In the genomic region with DNA sequence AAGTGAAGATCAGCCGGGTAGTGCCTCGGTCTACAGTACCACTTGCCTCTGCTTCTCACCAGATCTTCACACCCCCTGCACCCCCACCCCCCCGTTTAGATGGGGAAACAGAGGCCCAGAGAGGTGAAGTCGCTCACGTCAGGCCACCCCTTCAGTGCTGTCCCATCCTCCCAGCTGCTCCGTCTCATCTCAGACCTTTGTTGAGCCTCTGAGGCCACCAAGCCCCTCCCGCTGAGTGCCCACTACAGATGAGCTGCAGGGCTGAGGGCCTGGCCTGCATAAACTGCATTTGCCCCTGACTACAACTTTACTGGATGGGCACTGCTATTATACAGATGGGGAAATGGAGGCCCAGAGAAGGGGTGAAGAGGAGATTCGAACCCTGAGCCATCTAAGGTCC, we compare ENCODE assay signal across 25 cellular contexts. TPM values are rescaled to one million over a fixed set of nuclear protein-coding genes. Genes with fewer than 3 reads are reported as not detected.
DNase-seq lines count a peak whose midpoint lies in the region; ATAC-seq and TF ChIP-seq lines count a peak whose summit lies in the region.
"Had no signal": no experiment of that assay in that cellular context is flagged by ENCODE, and none has a peak within 500 bp of the region (broad histone marks: within the 10 kb centered on the region; RNA-seq: fewer than 3 reads in every experiment).

No MANE protein-coding gene starts in this region.

- H3K9me3 ChIP-seq in RWPE2 (ENCODE audit: severe bottlenecking) = no peaks in the 10 kb centered on the region
- no peaks in the 10 kb centered on the region for H3K9me3 ChIP-seq in spleen
- H3K9me3 ChIP-seq: BE2C, BLaER1 had no signal

- H3K27ac ChIP-seq in RWPE2 (ENCODE audit: poor library complexity, severe bottlenecking) (no peak overlapping the region), spleen (no peak overlapping the region)
- H3K27ac ChIP-seq: BLaER1 had no signal

- TF ChIP-seq CTCF in RWPE2 (IDR thresholded peaks at IDR 0.05; ENCODE audit: poor library complexity, severe bottlenecking) (no peak), spleen (IDR thresholded peaks at IDR 0.05 in 8 of 11, conservative IDR thresholded peaks at IDR 0.05 in 3 of 11) (no peak)

- H3K9me3 Mint-ChIP-seq in activated T-helper 17 cell treated with anti-CD3 and anti-CD28 coated beads, Interleukin-2, amount 50 U/mL, for 72 hours = no peaks in the 10 kb centered on the region
- H3K9me3 Mint-ChIP-seq: CD14-positive monocyte; CD4-positive, alpha-beta memory T cell; CD8-positive, alpha-beta memory T cell had no signal

- TF ChIP-seq POLR2A in spleen (IDR thresholded peaks at IDR 0.05) = no peak

- H3K4me3 ChIP-seq in RWPE2 (ENCODE audit: severe bottlenecking) = no peak overlapping the region
- no peak overlapping the region for H3K4me3 ChIP-seq in spleen
- H3K4me3 ChIP-seq: BLaER1, GM12878 had no signal

- no peak overlapping the region for H3K4me3 Mint-ChIP-seq in activated T-helper 17 cell treated with anti-CD3 and anti-CD28 coated beads, Interleukin-2, amount 50 U/mL, for 72 hours
- H3K4me3 Mint-ChIP-seq: CD14-positive monocyte; CD4-positive, alpha-beta memory T cell; CD4-positive, CD25-positive, alpha-beta regulatory T cell; CD8-positive, alpha-beta memory T cell had no signal

- no peaks in the 10 kb centered on the region for H3K4me1 Mint-ChIP-seq in activated T-helper 17 cell treated with anti-CD3 and anti-CD28 coated beads, Interleukin-2, amount 50 U/mL, for 72 hours
- H3K4me1 Mint-ChIP-seq: CD14-positive monocyte; CD4-positive, alpha-beta memory T cell; CD4-positive, CD25-positive, alpha-beta regulatory T cell; CD8-positive, alpha-beta memory T cell had no signal

- intact Hi-C loops in left cardiac atrium (cut with DNase I) = no loop called here
- intact Hi-C loops in Right ventricle myocardium superior (cut with DNase I) = loop anchor here (10.0 kb wide), 1 partner anchor 801 kb away; no protein-coding TSS in a partner anchor
- intact Hi-C loops in spleen (cut with DNase I; ENCODE audit: low total_unique reads) = no loop called here

- H3K4me1 ChIP-seq in RWPE2 (ENCODE audit: insufficient read depth, poor library complexity, severe bottlenecking) (no peaks in the 10 kb centered on the region), spleen (peaks cover 0 to 17% (median 6%) of the 10 kb centered on the region in 6 donors)
- H3K4me1 ChIP-seq: BLaER1 had no signal

- H3K27ac Mint-ChIP-seq in activated T-helper 17 cell treated with anti-CD3 and anti-CD28 coated beads, Interleukin-2, amount 50 U/mL, for 72 hours = peak overlapping the region; percentile 30
- H3K27ac Mint-ChIP-seq: CD4-positive, alpha-beta memory T cell had no signal

- WGBS in spleen, 5 donors = 68 to 86% (median 79%) methylated on average over 2 to 8 of the region's 8 CpGs

- H3K27me3 Mint-ChIP-seq in activated T-helper 17 cell treated with anti-CD3 and anti-CD28 coated beads, Interleukin-2, amount 50 U/mL, for 72 hours = no peaks in the 10 kb centered on the region
- H3K27me3 Mint-ChIP-seq: CD4-positive, alpha-beta memory T cell; CD4-positive, CD25-positive, alpha-beta regulatory T cell had no signal

- peak; percentile 9 for DNase-seq in left cardiac atrium
- no peak for DNase-seq in Right ventricle myocardium superior
- DNase-seq in RWPE2 (ENCODE audit: low spot score) = peak; percentile 65
- peak; percentile 42 for DNase-seq in spleen
- no peak for DNase-seq in HuH-7.5 (ENCODE audit: low spot score)
- DNase-seq in occipital lobe (lab: John Stamatoyannopoulos, UW) = no peak
- DNase-seq: 8988T; ACHN; BE2C; C1 segment of cervical spinal cord; CD4-positive, alpha-beta memory T cell; CD4-positive, CD25-positive, alpha-beta regulatory T cell; CD8-positive, alpha-beta memory T cell; COR-L47; DMS 273 treated with DMSO at 0.1 percent for 48 hours; DMS153; DMS53; DMS79; DND-41; EL; GDM1 had no signal

- H3K27me3 ChIP-seq in RWPE2 (ENCODE audit: insufficient read depth, poor library complexity, severe bottlenecking) = no peaks in the 10 kb centered on the region
- H3K27me3 ChIP-seq in spleen (replicated peaks in 1 of 7) = no peaks in the 10 kb centered on the region
- H3K27me3 ChIP-seq: BE2C, BLaER1 had no signal

- ATAC-seq in left cardiac atrium (no peak), Right ventricle myocardium superior (ENCODE audit: poor library complexity) (no peak), RWPE2 (ENCODE audit: low read depth) (no peak)
- no peak for ATAC-seq in activated T-helper 17 cell treated with anti-CD3 and anti-CD28 coated beads, Interleukin-2, amount 50 U/mL, for 72 hours (replicated peaks)
- ATAC-seq: GM12878 had no signal

- no peaks in the 10 kb centered on the region for H3K36me3 Mint-ChIP-seq in activated T-helper 17 cell treated with anti-CD3 and anti-CD28 coated beads, Interleukin-2, amount 50 U/mL, for 72 hours (ENCODE audit: low read depth)
- H3K36me3 Mint-ChIP-seq: CD14-positive monocyte; CD4-positive, alpha-beta memory T cell; CD4-positive, CD25-positive, alpha-beta regulatory T cell; CD8-positive, alpha-beta memory T cell had no signal

- H3K36me3 ChIP-seq in RWPE2 (ENCODE audit: low read depth) (no peaks in the 10 kb centered on the region), spleen (no peaks in the 10 kb centered on the region)
- H3K36me3 ChIP-seq: BE2C had no signal

RNA-seq across cellular contexts. Expression of gene ADAMTS7, which starts 35.8 kb away (rescaled TPM):
- total RNA-seq in left cardiac atrium (10 to 100 TPM; 35.8 to 45.9 TPM), Right ventricle myocardium superior (31.0 TPM), spleen (10 to 100 TPM in 1 of 7 donors, 1 to 10 TPM in 6; 3.4 to 15.0 (median 8.3) TPM), occipital lobe (5.9 TPM)
- 1 to 10 TPM; 1.2 to 4.4 TPM for total RNA-seq in activated T-helper 17 cell treated with anti-CD3 and anti-CD28 coated beads, Interleukin-2, amount 50 U/mL, for 72 hours
- polyA plus RNA-seq in spleen = 1 to 10 TPM in 2 of 3 donors, under 1 TPM in 1; 0.47 to 8.4 (median 2.2) TPM
- total RNA-seq: CD4-positive, alpha-beta memory T cell; CD4-positive, CD25-positive, alpha-beta regulatory T cell had no signal
- polyA plus RNA-seq: CD14-positive monocyte; CD4-positive, alpha-beta memory T cell; CD4-positive, CD25-positive, alpha-beta regulatory T cell; CD8-positive, alpha-beta memory T cell had no signal

Comparison
In these comparisons a context has a peak if more than half of its experiments do, and no peak if none do; other contexts are left out.
1. DNase-seq: peak in left cardiac atrium (single experiment), RWPE2 (single experiment) and spleen (single experiment); none in Right ventricle myocardium superior (single experiment), HuH-7.5 (single experiment) and occipital lobe (single experiment).